In genomic region chr4:77538574-77539157, GRCh38 we compare ENCODE assay signal across 12 cellular contexts.
DNase-seq lines count a peak whose midpoint lies in the region; ATAC-seq and TF ChIP-seq lines count a peak whose summit lies in the region.
"Had no signal": no experiment of that assay in that cellular context is flagged by ENCODE, and none has a peak within 500 bp of the region (broad histone marks: within the 10 kb centered on the region; RNA-seq: fewer than 3 reads in every experiment).

No MANE protein-coding gene starts in this region.

- no peak overlapping the region for H3K27ac Mint-ChIP-seq in activated CD4-positive, alpha-beta memory T cell treated with anti-CD3 and anti-CD28 coated beads for 36 hours
- H3K27ac Mint-ChIP-seq in activated CD4-positive, alpha-beta memory T cell treated with anti-CD3 and anti-CD28 coated beads, Interleukin-2, amount 10 ng/mL, durations not matched to agents 7 days and 5 days, result no peak overlapping the region
- H3K27ac Mint-ChIP-seq: activated B cell treated with CpG ODN at 0.5 μM for 24 hours had no signal

- peaks cover 24% of the 10 kb centered on the region for H3K27me3 Mint-ChIP-seq in activated CD4-positive, alpha-beta memory T cell treated with anti-CD3 and anti-CD28 coated beads for 36 hours
- H3K27me3 Mint-ChIP-seq in activated CD4-positive, alpha-beta memory T cell treated with anti-CD3 and anti-CD28 coated beads, Interleukin-2, amount 10 ng/mL, durations not matched to agents 7 days and 5 days, result peaks cover 29% of the 10 kb centered on the region

- H3K4me3 Mint-ChIP-seq in activated CD4-positive, alpha-beta memory T cell treated with anti-CD3 and anti-CD28 coated beads for 36 hours, result no peak overlapping the region
- H3K4me3 Mint-ChIP-seq in activated CD4-positive, alpha-beta memory T cell treated with anti-CD3 and anti-CD28 coated beads, Interleukin-2, amount 10 ng/mL, durations not matched to agents 7 days and 5 days, result no peak overlapping the region
- H3K4me3 Mint-ChIP-seq: activated B cell treated with CpG ODN at 0.5 μM for 24 hours had no signal

- no peaks in the 10 kb centered on the region for H3K36me3 ChIP-seq in RWPE2 (ENCODE audit: low read depth)

- CTCF ChIA-PET in activated CD4-positive, alpha-beta memory T cell treated with anti-CD3 and anti-CD28 coated beads for 36 hours (lab: Charles Lee), result interaction anchor here (0.6 to 2.6 kb wide), 3 partner anchors 40 to 1071 kb away, joined by 5 to 13 read pairs (median 6); no protein-coding TSS in a partner anchor
- CTCF ChIA-PET in activated CD4-positive, alpha-beta memory T cell treated with anti-CD3 and anti-CD28 coated beads, Interleukin-2, amount 10 ng/mL, durations not matched to agents 7 days and 5 days (lab: Charles Lee), result interaction anchor here (0.6 to 1.0 kb wide), 2 partner anchors 63 to 269 kb away, joined by 3 read pairs; no protein-coding TSS in a partner anchor

- peaks cover 5% of the 10 kb centered on the region for H3K9me3 Mint-ChIP-seq in activated CD4-positive, alpha-beta memory T cell treated with anti-CD3 and anti-CD28 coated beads for 36 hours
- H3K9me3 Mint-ChIP-seq in activated CD4-positive, alpha-beta memory T cell treated with anti-CD3 and anti-CD28 coated beads, Interleukin-2, amount 10 ng/mL, durations not matched to agents 7 days and 5 days, result no peaks in the 10 kb centered on the region

- no peaks in the 10 kb centered on the region for H3K9me3 ChIP-seq in RWPE2 (ENCODE audit: severe bottlenecking)

- TF ChIP-seq CTCF in RWPE2 (IDR thresholded peaks at IDR 0.05; ENCODE audit: poor library complexity, severe bottlenecking), result no peak
- no peak for TF ChIP-seq CTCF in lower leg skin (IDR thresholded peaks at IDR 0.05)
- no peak for TF ChIP-seq CTCF in coronary artery (IDR thresholded peaks at IDR 0.05)

- peaks cover 4% of the 10 kb centered on the region for H3K36me3 Mint-ChIP-seq in activated CD4-positive, alpha-beta memory T cell treated with anti-CD3 and anti-CD28 coated beads for 36 hours
- H3K36me3 Mint-ChIP-seq in activated CD4-positive, alpha-beta memory T cell treated with anti-CD3 and anti-CD28 coated beads, Interleukin-2, amount 10 ng/mL, durations not matched to agents 7 days and 5 days (ENCODE audit: low read depth), result peaks cover 3% of the 10 kb centered on the region

- WGBS in lower leg skin, 2 donors, result 41 to 50% methylated on average over 4 of the region's 4 CpGs

- ATAC-seq in RWPE2 (ENCODE audit: low read depth), result peak; percentile 76

- intact Hi-C loops in activated CD4-positive, alpha-beta memory T cell treated with anti-CD3 and anti-CD28 coated beads for 36 hours (cut with micrococcal nuclease), result loop anchor here (2.0 kb wide), 1 partner anchor 48 kb away; no protein-coding TSS in a partner anchor
- intact Hi-C loops in lower leg skin (cut with DNase I; ENCODE audit: low total_unique reads), result no loop called here

- no peak for TF ChIP-seq POLR2A in lower leg skin (IDR thresholded peaks at IDR 0.05)

- DNase-seq in activated CD4-positive, alpha-beta memory T cell treated with anti-CD3 and anti-CD28 coated beads for 36 hours, result peak; percentile 15
- DNase-seq in activated CD4-positive, alpha-beta memory T cell treated with anti-CD3 and anti-CD28 coated beads, Interleukin-2, amount 10 ng/mL, durations not matched to agents 7 days and 5 days, result no peak
- DNase-seq in RWPE2 (ENCODE audit: low spot score) (no peak), foreskin melanocyte (peak; percentile 32), stromal cell of bone marrow (ENCODE audit: low read depth) (peak; percentile 24), lower leg skin (ENCODE audit: low spot score in 2 of 2) (no peak), NCI-H187 treated with DMSO at 0.1 percent for 48 hours (lab: John Stamatoyannopoulos, UW) (no peak), coronary artery (ENCODE audit: low spot score) (no peak)
- DNase-seq: activated B cell treated with CpG ODN at 0.5 μM for 24 hours; AML-193; stimulated activated CD8-positive, alpha-beta memory T cell treated with anti-CD3 and anti-CD28 coated beads, Interleukin-4, amount 100 ng/mL, for 48 hours had no signal

- peaks cover 12% of the 10 kb centered on the region for H3K27me3 ChIP-seq in RWPE2 (ENCODE audit: insufficient read depth, poor library complexity, severe bottlenecking)

- H3K4me1 Mint-ChIP-seq in activated CD4-positive, alpha-beta memory T cell treated with anti-CD3 and anti-CD28 coated beads for 36 hours (ENCODE audit: low read depth), result peaks cover 19% of the 10 kb centered on the region
- peaks cover 4% of the 10 kb centered on the region for H3K4me1 Mint-ChIP-seq in activated CD4-positive, alpha-beta memory T cell treated with anti-CD3 and anti-CD28 coated beads, Interleukin-2, amount 10 ng/mL, durations not matched to agents 7 days and 5 days
- H3K4me1 Mint-ChIP-seq: activated B cell treated with CpG ODN at 0.5 μM for 24 hours had no signal

- POLR2A ChIA-PET in activated CD4-positive, alpha-beta memory T cell treated with anti-CD3 and anti-CD28 coated beads for 36 hours (lab: Charles Lee), result no interaction called here
- POLR2A ChIA-PET in activated CD4-positive, alpha-beta memory T cell treated with anti-CD3 and anti-CD28 coated beads, Interleukin-2, amount 10 ng/mL, durations not matched to agents 7 days and 5 days (lab: Charles Lee), result no interaction called here

- H3K4me3 ChIP-seq in RWPE2 (ENCODE audit: severe bottlenecking), result no peak overlapping the region
- H3K4me3 ChIP-seq in lower leg skin (ENCODE audit: low read depth, poor library complexity, severe bottlenecking), result no peak overlapping the region
- H3K4me3 ChIP-seq in coronary artery, result no peak overlapping the region

- peaks cover 18% of the 10 kb centered on the region for H3K4me1 ChIP-seq in RWPE2 (ENCODE audit: insufficient read depth, poor library complexity, severe bottlenecking)

- H3K27ac ChIP-seq in RWPE2 (ENCODE audit: poor library complexity, severe bottlenecking), result peak overlapping the region; percentile 67
- no peak overlapping the region for H3K27ac ChIP-seq in coronary artery
- H3K27ac ChIP-seq: HL-60 had no signal

Comparison
In these comparisons a context has a peak if more than half of its experiments do, and no peak if none do; other contexts are left out.
1. DNase-seq: peak in activated CD4-positive, alpha-beta memory T cell treated with anti-CD3 and anti-CD28 coated beads for 36 hours (single experiment), foreskin melanocyte (single experiment) and stromal cell of bone marrow (single experiment); none in activated CD4-positive, alpha-beta memory T cell treated with anti-CD3 and anti-CD28 coated beads, Interleukin-2, amount 10 ng/mL, durations not matched to agents 7 days and 5 days (single experiment), RWPE2 (single experiment), lower leg skin (0 of 2), NCI-H187 treated with DMSO at 0.1 percent for 48 hours (single experiment) and coronary artery (single experiment).